In the genomic region with DNA sequence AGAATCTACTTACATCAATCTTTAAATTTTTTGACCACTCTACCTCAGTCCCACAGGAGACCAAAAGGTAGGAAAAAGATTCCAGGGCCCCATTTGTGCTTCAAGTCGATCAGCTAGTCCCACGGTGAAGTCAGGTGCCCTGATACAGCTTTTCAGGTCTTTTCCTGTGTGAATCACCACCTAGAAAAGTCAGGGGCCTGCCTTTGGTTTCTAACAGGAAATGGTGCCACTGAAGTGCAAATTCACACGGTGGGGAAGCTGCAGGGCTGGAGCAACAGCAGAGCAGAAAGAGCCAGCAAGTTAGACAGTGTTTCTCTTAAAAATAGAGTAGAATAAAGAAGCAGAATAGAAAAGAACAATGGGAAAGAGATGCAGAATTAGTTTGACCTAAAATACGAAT, we compare ENCODE assay signal across 8 cellular contexts.
DNase-seq lines count a peak whose midpoint lies in the region; ATAC-seq and TF ChIP-seq lines count a peak whose summit lies in the region.

No MANE protein-coding gene starts in this region.

- no peak for TF ChIP-seq POLR2A in gastroesophageal sphincter (IDR thresholded peaks at IDR 0.05)

- ATAC-seq in HG03196 (IDR thresholded peaks at IDR 0.05; ENCODE audit: unreplicated experiment): peak; percentile 98
- no peak for ATAC-seq in gastroesophageal sphincter

- H3K4me1 Mint-ChIP-seq in endodermal cell (peaks cover 40% of the 10 kb centered on the region), mesothelial cell of epicardium (peaks cover 41% of the 10 kb centered on the region)

- H3K36me3 Mint-ChIP-seq in endodermal cell (ENCODE audit: low read depth): peaks cover 20% of the 10 kb centered on the region
- H3K36me3 Mint-ChIP-seq in mesothelial cell of epicardium: peaks cover 9% of the 10 kb centered on the region

- H3K4me3 ChIP-seq in endodermal cell (ENCODE audit: low read length) (peak overlapping the region; percentile 9), gastroesophageal sphincter (no peak overlapping the region)

- H3K9ac ChIP-seq in endodermal cell (ENCODE audit: extremely low read depth, low read length, poor library complexity, severe bottlenecking): no peak overlapping the region

- no peak for TF ChIP-seq CTCF in endodermal cell (conservative IDR thresholded peaks at IDR 0.05)
- TF ChIP-seq CTCF in mesothelial cell of epicardium (IDR thresholded peaks at IDR 0.05; ENCODE audit: unreplicated experiment): no peak
- TF ChIP-seq CTCF in gastroesophageal sphincter (IDR thresholded peaks at IDR 0.05): no peak

- WGBS in endodermal cell (ENCODE audit: insufficient coverage in 1 of 2, insufficient read length in 1 of 2), 2 experiments: 4 to 6% methylated on average over 3 to 4 of the region's 4 CpGs
- 45 to 73% methylated on average over 1 to 2 of the region's 4 CpGs for WGBS in gastroesophageal sphincter (ENCODE audit: low coverage in 1 of 2), 2 donors

- H3K27ac ChIP-seq in endodermal cell (ENCODE audit: low read depth, low read length) (no peak overlapping the region), gastroesophageal sphincter (no peak overlapping the region)

- DNase-seq in GM19240 (ENCODE audit: insufficient read length, low spot score): peak; percentile 23
- DNase-seq in activated CD4-positive, alpha-beta T cell treated with anti-CD3 and anti-CD28 coated beads for 4 hours: peak; percentile 67 to 72
- DNase-seq in endodermal cell: peak; percentile 91
- peak; percentile 37 to 41 (median 39) for DNase-seq in stimulated activated CD4-positive, alpha-beta T cell treated with anti-CD3 and anti-CD28 coated beads, TNF-alpha, amount 100 ng/mL, for 48 hours (ENCODE audit: low read depth in 3 of 3)
- no peak for DNase-seq in mesothelial cell of epicardium (ENCODE audit: low spot score in 2 of 2, unreplicated experiment in 2 of 2)
- DNase-seq in NCI-H526 (lab: John Stamatoyannopoulos, UW): no peak

- no peaks in the 10 kb centered on the region for H3K36me3 ChIP-seq in endodermal cell (ENCODE audit: control insufficient read depth, insufficient read depth, low read length)
- H3K36me3 ChIP-seq in gastroesophageal sphincter: no peaks in the 10 kb centered on the region

- peaks cover 16% of the 10 kb centered on the region for H3K9me3 Mint-ChIP-seq in endodermal cell
- peaks cover 6% of the 10 kb centered on the region for H3K9me3 Mint-ChIP-seq in mesothelial cell of epicardium

- H3K27me3 ChIP-seq in endodermal cell (ENCODE audit: control insufficient read depth, insufficient read depth, low read length, poor library complexity, severe bottlenecking): no peaks in the 10 kb centered on the region
- no peaks in the 10 kb centered on the region for H3K27me3 ChIP-seq in gastroesophageal sphincter

- H3K9me3 ChIP-seq in endodermal cell (ENCODE audit: control insufficient read depth, low read length): peaks cover 23% of the 10 kb centered on the region
- no peaks in the 10 kb centered on the region for H3K9me3 ChIP-seq in gastroesophageal sphincter

- no peaks in the 10 kb centered on the region for H3K27me3 Mint-ChIP-seq in endodermal cell (ENCODE audit: insufficient read depth)
- H3K27me3 Mint-ChIP-seq in mesothelial cell of epicardium (ENCODE audit: low read depth): no peaks in the 10 kb centered on the region

- H3K4me3 Mint-ChIP-seq in endodermal cell (peak overlapping the region; percentile 30), mesothelial cell of epicardium (no peak overlapping the region)

- TF ChIP-seq EP300 in gastroesophageal sphincter (IDR thresholded peaks at IDR 0.05): no peak

- H3K4me1 ChIP-seq in endodermal cell (ENCODE audit: control insufficient read depth, insufficient read depth, low read length) (peaks cover 14% of the 10 kb centered on the region), gastroesophageal sphincter (peaks cover 0 to 6% (median 0%) of the 10 kb centered on the region in 3 donors)

- H3K27ac Mint-ChIP-seq in endodermal cell (peak overlapping the region; percentile 67), mesothelial cell of epicardium (no peak overlapping the region)

Comparison
In these comparisons a context has a peak if more than half of its experiments do, and no peak if none do; other contexts are left out.
1. DNase-seq: peak in GM19240 (single experiment), activated CD4-positive, alpha-beta T cell treated with anti-CD3 and anti-CD28 coated beads for 4 hours (2 of 2), endodermal cell (single experiment) and stimulated activated CD4-positive, alpha-beta T cell treated with anti-CD3 and anti-CD28 coated beads, TNF-alpha, amount 100 ng/mL, for 48 hours (3 of 3); none in mesothelial cell of epicardium (0 of 2) and NCI-H526 (0 of 2).